8 cellular contexts compared by ENCODE assay signal in the genomic region with DNA sequence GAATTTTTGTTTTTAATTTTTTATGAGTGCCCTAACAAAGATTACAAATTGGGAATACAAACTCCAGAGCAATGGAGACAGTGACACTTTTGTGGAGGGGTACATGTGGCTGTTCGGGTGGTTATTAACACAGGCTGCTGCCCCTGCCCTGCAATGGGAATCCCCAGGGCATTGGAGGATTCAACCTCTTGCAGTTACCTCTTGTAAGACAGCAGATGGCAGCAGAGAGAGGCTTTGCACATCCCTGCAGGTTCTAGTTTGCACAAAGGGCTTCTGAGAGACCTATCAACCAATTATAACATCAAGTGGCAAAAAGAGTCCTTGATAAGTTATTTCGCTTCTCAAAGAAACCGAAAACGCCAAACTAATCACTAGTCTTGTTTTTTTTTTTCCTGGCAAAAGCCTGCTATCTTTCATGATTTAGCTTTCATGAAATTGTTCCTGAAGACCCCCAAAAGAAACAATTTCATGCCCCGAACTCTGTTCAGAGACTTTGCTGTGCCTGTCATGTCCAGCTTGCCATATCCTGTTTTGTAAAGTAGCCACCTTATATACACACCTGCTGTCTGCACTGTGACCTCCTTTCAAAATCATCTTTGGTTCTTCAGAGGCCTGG. TPM values are rescaled to one million over a fixed set of nuclear protein-coding genes. Genes with fewer than 3 reads are reported as not detected.
DNase-seq lines count a peak whose midpoint lies in the region; ATAC-seq lines count a peak whose summit lies in the region.

No MANE protein-coding gene starts in this region.

- DNase-seq in activated gamma-delta T cell treated with Interleukin-2 at 50 U/mL for 16 hours (peak; percentile 46), activated gamma-delta T cell (lab: John Stamatoyannopoulos, UW) (no peak), NCI-H1694 treated with DMSO at 0.1 percent for 48 hours (lab: John Stamatoyannopoulos, UW) (peak; percentile 79), T-cell (peak in 28 of 34 experiments; percentile 17 to 53 (median 39)), cerebellar cortex (ENCODE audit: low spot score) (peak; percentile 70), kidney tubule cell (ENCODE audit: low spot score) (peak; percentile 82)
- peak; percentile 44 for DNase-seq in stimulated activated naive B cell treated with anti-CD40 and anti-IgM and Interleukin-4, amounts not matched to agents 10 μg/mL and 1 μg/mL and 100 μg/mL, for 72 hours

- POLR2A ChIA-PET in T-cell (lab: Charles Lee): no interaction called here

- no peaks in the 10 kb centered on the region for H3K36me3 Mint-ChIP-seq in T-cell
- H3K36me3 Mint-ChIP-seq in stimulated activated naive B cell treated with anti-CD40 and anti-IgM and Interleukin-4, amounts not matched to agents 10 μg/mL and 1 μg/mL and 100 μg/mL, for 72 hours: no peaks in the 10 kb centered on the region

- peaks cover 0 to 2% (median 0%) of the 10 kb centered on the region in 3 donors for H3K4me1 Mint-ChIP-seq in T-cell
- peaks cover 2 to 9% of the 10 kb centered on the region in 2 donors for H3K4me1 Mint-ChIP-seq in stimulated activated naive B cell treated with anti-CD40 and anti-IgM and Interleukin-4, amounts not matched to agents 10 μg/mL and 1 μg/mL and 100 μg/mL, for 72 hours

- H3K27ac Mint-ChIP-seq in T-cell: no peak overlapping the region
- no peak overlapping the region for H3K27ac Mint-ChIP-seq in stimulated activated naive B cell treated with anti-CD40 and anti-IgM and Interleukin-4, amounts not matched to agents 10 μg/mL and 1 μg/mL and 100 μg/mL, for 72 hours

- ATAC-seq in HG02571 (IDR thresholded peaks at IDR 0.05; ENCODE audit: unreplicated experiment) (peak; percentile 81), T-cell (replicated peaks in 1 of 4) (peak; percentile 92 to 99 (median 96))
- peak; percentile 94 to 97 for ATAC-seq in stimulated activated naive B cell treated with anti-CD40 and anti-IgM and Interleukin-4, amounts not matched to agents 10 μg/mL and 1 μg/mL and 100 μg/mL, for 72 hours (replicated peaks)

- CTCF ChIA-PET in T-cell (lab: Charles Lee): interaction anchor here (0.5 to 2.4 kb wide), 12 partner anchors 10 to 757 kb away, joined by 3 to 11 read pairs (median 4); no protein-coding TSS in a partner anchor

- H3K4me3 Mint-ChIP-seq in T-cell: no peak overlapping the region
- H3K4me3 Mint-ChIP-seq in stimulated activated naive B cell treated with anti-CD40 and anti-IgM and Interleukin-4, amounts not matched to agents 10 μg/mL and 1 μg/mL and 100 μg/mL, for 72 hours: no peak overlapping the region

- H3K27me3 Mint-ChIP-seq in T-cell: peaks cover 35 to 39% of the 10 kb centered on the region in 2 donors
- H3K27me3 Mint-ChIP-seq in stimulated activated naive B cell treated with anti-CD40 and anti-IgM and Interleukin-4, amounts not matched to agents 10 μg/mL and 1 μg/mL and 100 μg/mL, for 72 hours: peaks cover 33 to 37% of the 10 kb centered on the region in 2 donors

- H3K9me3 Mint-ChIP-seq in T-cell: no peaks in the 10 kb centered on the region
- H3K9me3 Mint-ChIP-seq in stimulated activated naive B cell treated with anti-CD40 and anti-IgM and Interleukin-4, amounts not matched to agents 10 μg/mL and 1 μg/mL and 100 μg/mL, for 72 hours: no peaks in the 10 kb centered on the region

RNA-seq across cellular contexts. Expression of gene GJB2, which starts 10.4 kb away (rescaled TPM):
- total RNA-seq in T-cell: under 1 TPM in 2 of 5 donors, not detected in 3; 0.10 to 0.15 TPM

RNA-seq across cellular contexts. Expression of gene GJA3, which starts 21.5 kb away (rescaled TPM):
- under 1 TPM; 0.10 to 0.93 (median 0.42) TPM for total RNA-seq in T-cell

RNA-seq across cellular contexts. Expression of gene GJB6, which starts 49.8 kb away (rescaled TPM):
- 1 to 10 TPM; 1.1 to 5.2 (median 2.9) TPM for total RNA-seq in T-cell
